1 cellular context compared by ENCODE assay signal in the genomic region with DNA sequence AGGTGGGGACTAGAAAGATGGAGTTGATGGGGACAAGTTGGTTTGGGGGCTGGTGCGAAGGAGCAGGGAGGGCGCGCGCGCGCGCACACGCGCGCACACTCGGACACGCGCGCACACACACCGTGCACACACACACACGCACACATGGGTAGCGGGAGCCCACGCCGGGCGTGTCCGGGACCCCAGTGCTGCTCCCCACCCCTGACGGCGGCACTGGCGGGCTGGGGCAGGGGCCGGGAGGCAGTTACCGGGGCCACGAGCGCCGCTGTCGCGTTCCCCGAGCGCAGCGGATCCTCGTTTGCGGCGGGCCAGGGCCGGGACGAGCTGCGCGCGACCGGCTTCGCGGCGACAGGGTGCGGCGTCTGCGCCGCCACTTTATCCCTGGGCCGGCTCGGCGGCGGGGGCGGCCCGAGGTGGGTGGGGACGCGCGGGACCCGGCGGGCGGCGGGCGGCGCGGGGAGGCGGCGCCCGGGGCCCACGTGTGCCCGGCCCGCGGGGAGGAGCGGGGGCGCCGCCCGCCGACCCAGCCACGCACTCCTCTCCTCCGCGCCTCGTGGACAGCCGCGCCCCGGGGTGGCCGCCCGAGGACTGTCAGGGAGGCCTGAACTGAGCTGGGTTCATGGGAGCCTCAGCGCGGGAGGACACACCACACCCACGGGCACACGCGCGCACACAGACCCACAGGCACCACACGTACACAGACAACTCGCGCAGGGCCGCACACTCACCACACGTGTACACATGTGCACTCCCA.
TF ChIP-seq lines count a peak whose summit lies in the region.

No MANE protein-coding gene starts in this region.

TF ChIP-seq in HepG2, 621 proteins besides CTCF, POLR2A, EP300 and RAD21 (continued from another document):
- TF ChIP-seq ZBED4 (CRISPR knock-in tag; IDR thresholded peaks at IDR 0.05; ENCODE audit: borderline replicate concordance), result no peak
- no peak for TF ChIP-seq GATAD1 (CRISPR knock-in tag; IDR thresholded peaks at IDR 0.05)
- no peak for TF ChIP-seq RARG (CRISPR knock-in tag; IDR thresholded peaks at IDR 0.05; ENCODE audit: low read depth)
- no peak for TF ChIP-seq JUND (CRISPR knock-in tag; IDR thresholded peaks at IDR 0.05)
- TF ChIP-seq HOXD1 (CRISPR knock-in tag; IDR thresholded peaks at IDR 0.05), result no peak
- no peak for TF ChIP-seq PCBP2 (optimal IDR thresholded peaks at IDR 0.05; ENCODE audit: low read depth, low read length, poor library complexity, severe bottlenecking)
